8 cellular contexts compared by ENCODE assay signal in the genomic region with DNA sequence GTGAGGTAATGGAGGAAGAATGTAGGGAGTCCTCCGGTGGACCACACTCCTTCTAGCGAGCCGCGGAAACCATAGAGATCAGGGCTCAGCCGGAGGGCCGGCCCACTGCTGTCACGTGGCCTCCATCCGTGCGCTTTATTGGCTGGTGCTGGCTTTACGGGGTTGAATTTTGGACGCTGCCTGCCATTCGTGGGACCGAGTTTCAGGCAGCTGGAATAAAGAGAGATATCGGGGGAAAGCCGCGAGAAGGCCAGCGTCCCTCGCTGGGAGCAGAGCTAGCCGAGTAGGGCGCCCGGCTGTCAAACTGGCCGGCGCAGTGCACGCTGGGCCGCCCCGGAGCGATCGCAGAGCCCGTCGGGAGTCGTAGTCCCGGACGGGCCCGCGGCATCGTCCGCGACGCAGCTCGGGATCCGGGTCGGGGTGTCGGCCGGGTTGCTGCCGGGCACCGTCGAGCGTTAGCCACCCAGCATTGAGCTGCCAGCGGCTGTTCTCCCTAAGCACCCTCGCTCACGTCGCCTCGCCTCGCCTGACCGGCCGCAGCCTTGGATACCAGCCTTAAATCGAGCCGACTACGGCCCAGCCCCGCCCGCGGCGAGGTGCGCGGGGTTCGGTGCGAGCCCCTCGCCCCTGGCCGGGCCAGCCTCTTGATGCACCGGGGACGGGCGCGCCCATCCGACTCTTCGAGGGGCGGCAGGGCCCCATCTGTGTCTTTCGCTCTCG. TPM values are rescaled to one million over a fixed set of nuclear protein-coding genes. Genes with fewer than 3 reads are reported as not detected.
DNase-seq lines count a peak whose midpoint lies in the region; ATAC-seq and TF ChIP-seq lines count a peak whose summit lies in the region.
"Not testable (repeated sequence)": the region's sequence is repeated elsewhere in the genome, so short reads cannot be mapped to it uniquely, and the experiment has no call there.

A gene with protein sequence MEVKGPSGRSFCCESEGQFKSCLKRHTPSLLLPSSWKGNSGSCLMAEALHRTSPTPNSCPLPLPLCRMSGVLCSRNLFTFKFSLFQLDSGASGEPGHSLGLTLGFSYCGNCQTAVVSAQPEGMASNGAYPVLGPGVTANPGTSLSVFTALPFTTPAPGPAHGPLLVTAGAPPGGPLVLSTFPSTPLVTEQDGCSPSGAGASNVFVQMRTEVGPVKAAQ (N-terminal part only) (plus strand): TSS at position 244 of the 720 bp plus-strand sequence. CDS start 15,002 bp downstream, outside the sequence.

- WGBS in thyroid gland, 2 donors, result 0% methylated on average over 2 of the region's 78 CpGs; no CpG with 5 or more reads in 1 of the 2 donors

- not testable (repeated sequence) for H3K36me3 Mint-ChIP-seq in T-helper 17 cell (ENCODE audit: low read depth)

- intact Hi-C loops in left ventricle myocardium inferior (cut with micrococcal nuclease); posterior cingulate gyrus (cut with DNase I); thyroid gland (cut with DNase I): not testable (repeated sequence)

- H3K4me1 ChIP-seq in left ventricle myocardium inferior, result peaks cover 20% of the 10 kb centered on the region
- not testable (repeated sequence) for H3K4me1 ChIP-seq in thyroid gland

- DNase-seq in MV-4-11 (lab: John Stamatoyannopoulos, UW), result peak; percentile 82
- DNase-seq in T-helper 17 cell, result peak; percentile 56 to 66 (median 61)
- DNase-seq in anterior cingulate cortex (lab: John Stamatoyannopoulos, UW), result peak in 40 of 58 donors; percentile 8 to 89 (median 77)
- DNase-seq in left ventricle myocardium inferior, result peak; percentile 74
- DNase-seq in posterior cingulate gyrus, result peak; percentile 74 to 97 (median 78)
- peak; percentile 82 to 83 for DNase-seq in thyroid gland

- H3K4me1 Mint-ChIP-seq in T-helper 17 cell, result not testable (repeated sequence)

- H3K27ac Mint-ChIP-seq in T-helper 17 cell, result peak within 1 kb of the TSS; percentile 92

- not testable (repeated sequence) for H3K27me3 Mint-ChIP-seq in T-helper 17 cell

- peak within 1 kb of the TSS; percentile 91 for H3K4me3 Mint-ChIP-seq in T-helper 17 cell

- peak in 1 of 2 donors; percentile 50 for TF ChIP-seq POLR2A in thyroid gland (IDR thresholded peaks at IDR 0.05)

- H3K36me3 ChIP-seq in left ventricle myocardium inferior, thyroid gland: not testable (repeated sequence)

- not testable (repeated sequence) for TF ChIP-seq CTCF in GM12875 (IDR thresholded peaks at IDR 0.05; ENCODE audit: borderline replicate concordance, insufficient read depth, low read depth, low read length); left ventricle myocardium inferior (IDR thresholded peaks at IDR 0.05; ENCODE audit: borderline replicate concordance); thyroid gland (IDR thresholded peaks at IDR 0.05)

- peak; percentile 96 for ATAC-seq in HG02642 (IDR thresholded peaks at IDR 0.05; ENCODE audit: poor library complexity, unreplicated experiment)
- peak; percentile 94 for ATAC-seq in T-helper 17 cell

- not testable (repeated sequence) for H3K9me3 ChIP-seq in T-helper 17 cell (ENCODE audit: control insufficient read depth, low read length, poor library complexity, severe bottlenecking); left ventricle myocardium inferior (replicated peaks); thyroid gland

- H3K4me3 ChIP-seq in GM12875 (ENCODE audit: low read depth, low read length), result peak within 1 kb of the TSS; percentile 59
- H3K4me3 ChIP-seq in left ventricle myocardium inferior, result peak within 1 kb of the TSS; percentile 68
- H3K4me3 ChIP-seq in thyroid gland (replicated peaks in 1 of 3), result peak within 1 kb of the TSS in 2 of 3 donors; percentile 32 to 45

- H3K27ac ChIP-seq in left ventricle myocardium inferior (replicated peaks) (peak within 1 kb of the TSS; percentile 91), thyroid gland (peak within 1 kb of the TSS; percentile 63 to 89 (median 74))

- not testable (repeated sequence) for H3K27me3 ChIP-seq in left ventricle myocardium inferior (ENCODE audit: low read depth); thyroid gland

RNA-seq across cellular contexts. Expression of the gene that starts here (rescaled TPM):
- total RNA-seq in T-helper 17 cell (under 1 TPM in 1 of 2 donors, not detected in 1; 0.44 TPM), left ventricle myocardium inferior (not detected), thyroid gland (under 1 TPM in 1 of 4 donors, not detected in 3; 0.56 TPM)

Comparison
In these comparisons a context has a peak if more than half of its experiments do, and no peak if none do; other contexts are left out.
1. Peak in every context shown above with its lines: DNase-seq, ATAC-seq, H3K4me3 ChIP-seq and H3K27ac ChIP-seq.
2. Peak in DNase-seq and ATAC-seq in T-helper 17 cell; RNA of the gene not detected or under 1 TPM.
3. Peak in DNase-seq, H3K4me3 ChIP-seq and H3K27ac ChIP-seq in left ventricle myocardium inferior; RNA of the gene not detected or under 1 TPM.
4. Peak in DNase-seq, H3K4me3 ChIP-seq and H3K27ac ChIP-seq in thyroid gland; RNA of the gene not detected or under 1 TPM.